Comparison of ENCODE assay signal across 28 cellular contexts in the genomic region with DNA sequence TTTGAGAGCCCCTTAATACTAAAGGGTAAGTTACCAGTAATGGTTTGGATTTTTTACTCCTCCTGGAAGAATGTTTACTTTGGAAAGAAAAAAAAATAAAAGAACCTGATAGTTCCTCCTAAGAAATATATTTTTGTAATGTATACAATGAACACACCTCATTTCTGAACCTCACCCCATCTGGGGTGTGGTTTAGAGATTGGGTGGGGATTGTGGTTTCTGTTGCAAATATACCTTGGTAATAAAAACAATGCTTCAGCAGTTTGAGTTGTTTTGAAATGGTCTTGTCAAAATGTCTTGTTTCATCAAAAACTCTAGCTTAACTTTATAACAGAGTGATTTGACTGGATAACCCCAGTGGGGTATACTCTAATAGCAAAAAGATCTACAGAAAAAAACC.
"Had no signal": no experiment of that assay in that cellular context is flagged by ENCODE, and none has a peak within 500 bp of the region (broad histone marks: within the 10 kb centered on the region; RNA-seq: fewer than 3 reads in every experiment).

No MANE protein-coding gene starts in this region.

- H3K27me3 ChIP-seq: ascending aorta, MG63, SJSA1 had no signal

- H3K9me3 ChIP-seq: ascending aorta, MG63, SJSA1, SK-N-SH had no signal

- H3K4me2 ChIP-seq: SK-N-SH had no signal

- H3K9ac ChIP-seq: SK-N-SH had no signal

- H3K36me3 ChIP-seq: ascending aorta, MG63, SJSA1 had no signal

- H3K4me3 ChIP-seq: ascending aorta, MG63, SJSA1 had no signal

- H3K4me3 Mint-ChIP-seq: activated CD4-positive, alpha-beta T cell treated with anti-CD3 and anti-CD28 coated beads, Interleukin-2, amount 10 ng/mL, durations not matched to agents 24 days and 14 days; activated CD8-positive, alpha-beta T cell treated with anti-CD3 and anti-CD28 coated beads, Interleukin-2, amount 10 ng/mL, durations not matched to agents 7 days and 5 days; activated naive CD4-positive, alpha-beta T cell treated with anti-CD3 and anti-CD28 coated beads, Interleukin-2, amount 50 U/mL, for 24 hours; activated naive CD8-positive, alpha-beta T cell treated with anti-CD3 and anti-CD28 coated beads, Interleukin-2, amount 10 ng/mL, durations not matched to agents 7 days and 5 days; activated T-cell treated with anti-CD3 and anti-CD28 coated beads, Interleukin-2, amount 50 U/mL, for 24 hours; T-helper 1 cell treated with Interleukin-12 subunit alpha and Interleukin-12 subunit beta and Interleukin-4 antibody, amounts not matched to agents 30 μg/mL and 1 μg/mL, for 36 hours; T-helper 2 cell treated with Interferon-gamma antibody and Interleukin-4, amounts not matched to agents 5 μg/mL and 100 μg/mL, for 36 hours had no signal

- H3K4me1 Mint-ChIP-seq: activated CD4-positive, alpha-beta T cell treated with anti-CD3 and anti-CD28 coated beads, Interleukin-2, amount 10 ng/mL, durations not matched to agents 24 days and 14 days; activated naive CD4-positive, alpha-beta T cell treated with anti-CD3 and anti-CD28 coated beads, Interleukin-2, amount 50 U/mL, for 24 hours; activated naive CD8-positive, alpha-beta T cell treated with anti-CD3 and anti-CD28 coated beads, Interleukin-2, amount 10 ng/mL, durations not matched to agents 7 days and 5 days had no signal

- H3K27me3 Mint-ChIP-seq: activated CD4-positive, alpha-beta T cell treated with anti-CD3 and anti-CD28 coated beads, Interleukin-2, amount 10 ng/mL, durations not matched to agents 24 days and 14 days; activated naive CD4-positive, alpha-beta T cell treated with anti-CD3 and anti-CD28 coated beads, Interleukin-2, amount 50 U/mL, for 24 hours; activated naive CD8-positive, alpha-beta T cell treated with anti-CD3 and anti-CD28 coated beads, Interleukin-2, amount 10 ng/mL, durations not matched to agents 7 days and 5 days; activated T-cell treated with anti-CD3 and anti-CD28 coated beads, Interleukin-2, amount 50 U/mL, for 24 hours had no signal

- H3K4me1 ChIP-seq: ascending aorta, SJSA1 had no signal

- ATAC-seq: activated CD8-positive, alpha-beta T cell treated with anti-CD3 and anti-CD28 coated beads, Interleukin-2, amount 10 ng/mL, durations not matched to agents 7 days and 5 days; PC-3 had no signal

- H3K27ac Mint-ChIP-seq: activated CD4-positive, alpha-beta T cell treated with anti-CD3 and anti-CD28 coated beads, Interleukin-2, amount 10 ng/mL, durations not matched to agents 24 days and 14 days; activated CD8-positive, alpha-beta T cell treated with anti-CD3 and anti-CD28 coated beads, Interleukin-2, amount 10 ng/mL, durations not matched to agents 7 days and 5 days; activated naive CD4-positive, alpha-beta T cell treated with anti-CD3 and anti-CD28 coated beads, Interleukin-2, amount 50 U/mL, for 24 hours; activated naive CD8-positive, alpha-beta T cell treated with anti-CD3 and anti-CD28 coated beads, Interleukin-2, amount 10 ng/mL, durations not matched to agents 7 days and 5 days; activated T-cell treated with anti-CD3 and anti-CD28 coated beads, Interleukin-2, amount 50 U/mL, for 24 hours; activated T-helper 2 cell treated with anti-CD3 and anti-CD28 coated beads, Interferon-gamma antibody, Interleukin-2, Interleukin-4, amounts not matched to agents 10 μg/mL and 5 μg/mL and 100 μg/mL, durations not matched to agents 14 hours and 24 hours and 36 hours; T-helper 1 cell treated with Interleukin-12 subunit alpha and Interleukin-12 subunit beta and Interleukin-4 antibody, amounts not matched to agents 30 μg/mL and 1 μg/mL, for 36 hours; T-helper 2 cell treated with Interferon-gamma antibody and Interleukin-4, amounts not matched to agents 5 μg/mL and 100 μg/mL, for 36 hours had no signal

- H3K36me3 Mint-ChIP-seq: activated naive CD4-positive, alpha-beta T cell treated with anti-CD3 and anti-CD28 coated beads, Interleukin-2, amount 50 U/mL, for 24 hours; activated naive CD8-positive, alpha-beta T cell treated with anti-CD3 and anti-CD28 coated beads, Interleukin-2, amount 10 ng/mL, durations not matched to agents 7 days and 5 days had no signal

- H3K9me3 Mint-ChIP-seq: activated T-helper 2 cell treated with anti-CD3 and anti-CD28 coated beads, Interferon-gamma antibody, Interleukin-2, Interleukin-4, amounts not matched to agents 10 μg/mL and 5 μg/mL and 100 μg/mL, durations not matched to agents 14 hours and 24 hours and 36 hours; T-helper 1 cell treated with Interleukin-12 subunit alpha and Interleukin-12 subunit beta and Interleukin-4 antibody, amounts not matched to agents 30 μg/mL and 1 μg/mL, for 36 hours; T-helper 2 cell treated with Interferon-gamma antibody and Interleukin-4, amounts not matched to agents 5 μg/mL and 100 μg/mL, for 36 hours had no signal

- DNase-seq: activated CD4-positive, alpha-beta T cell treated with anti-CD3 and anti-CD28 coated beads, Interleukin-2, amount 10 ng/mL, durations not matched to agents 24 days and 14 days; activated CD4-positive, alpha-beta T cell treated with anti-CD3 and anti-CD28 coated beads, Interleukin-2, amount 50 U/mL, for 48 hours; activated CD8-positive, alpha-beta T cell treated with anti-CD3 and anti-CD28 coated beads, Interleukin-2, amount 10 ng/mL, durations not matched to agents 7 days and 5 days; activated gamma-delta T cell; activated naive CD4-positive, alpha-beta T cell treated with Interleukin-2 at 50 U/mL for 16 hours; activated naive CD8-positive, alpha-beta T cell treated with anti-CD3 and anti-CD28 coated beads, Interleukin-2, amount 10 ng/mL, durations not matched to agents 7 days and 5 days; activated T-cell treated with anti-CD3 and anti-CD28 coated beads, Interleukin-2, amount 50 U/mL, for 24 hours; amygdala; caudate nucleus; cerebellar nuclear complex; MG63; NCI-H1092 treated with DMSO at 0.1 percent for 48 hours; NCI-H1417 treated with DMSO at 0.1 percent for 48 hours; NCI-H1930; NCI-H2081 treated with DMSO at 0.1 percent for 48 hours; NCI-H226; NCI-H446 treated with DMSO at 0.1 percent for 48 hours; NCI-H524 treated with DMSO at 0.1 percent for 48 hours; NK-92 treated with Interleukin-12 subunit alpha and Interleukin-12 subunit beta, amount 100 ng/mL, for 24 hours; PC-3; SHP77; SK-N-SH had no signal

- H3K27ac ChIP-seq: ascending aorta, SJSA1 had no signal
